In the genomic region with DNA sequence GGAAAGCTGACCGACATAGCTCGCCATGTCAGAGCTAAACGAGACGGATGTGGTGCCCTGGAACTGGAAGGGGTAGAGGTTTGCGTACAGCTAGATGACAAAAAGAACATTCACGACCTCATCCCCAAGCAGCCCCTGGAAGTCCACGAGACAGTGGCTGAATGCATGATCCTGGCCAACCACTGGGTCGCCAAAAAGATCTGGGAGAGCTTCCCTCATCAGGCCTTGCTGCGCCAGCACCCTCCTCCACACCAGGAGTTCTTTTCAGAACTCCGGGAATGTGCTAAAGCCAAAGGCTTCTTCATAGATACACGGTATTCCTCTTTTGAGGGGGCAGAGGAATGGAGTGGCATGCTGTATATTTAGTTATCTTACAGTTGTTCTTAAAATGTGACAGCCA, we compare ENCODE assay signal across 17 cellular contexts. TPM values are rescaled to one million over a fixed set of nuclear protein-coding genes. Genes with fewer than 3 reads are reported as not detected.
DNase-seq lines count a peak whose midpoint lies in the region; ATAC-seq and TF ChIP-seq lines count a peak whose summit lies in the region.
"Had no signal": no experiment of that assay in that cellular context is flagged by ENCODE, and none has a peak within 500 bp of the region (broad histone marks: within the 10 kb centered on the region; RNA-seq: fewer than 3 reads in every experiment).

No MANE protein-coding gene starts in this region.

- H3K27me3 ChIP-seq in endodermal cell (ENCODE audit: control insufficient read depth, insufficient read depth, low read length, poor library complexity, severe bottlenecking): no peaks in the 10 kb centered on the region

- no peak for DNase-seq in WTC11 (ENCODE audit: low spot score)
- DNase-seq in inferior parietal cortex (ENCODE audit: extremely low spot score): peak; percentile 28
- DNase-seq in posterior cingulate gyrus: peak in 7 of 10 donors; percentile 12 to 87 (median 34)
- no peak for DNase-seq in mucosa of gallbladder (ENCODE audit: low spot score)
- no peak for DNase-seq in natural killer cell
- no peak for DNase-seq in endothelial cell (ENCODE audit: low spot score)
- no peak for DNase-seq in endodermal cell
- DNase-seq: C1 segment of cervical spinal cord; Calu3; CD4-positive, alpha-beta memory T cell; COR-L47; DMS153; DND-41; GM23248; H9 had no signal

- H3K27me3 Mint-ChIP-seq in WTC11 (ENCODE audit: low read depth) (no peaks in the 10 kb centered on the region), natural killer cell (ENCODE audit: low read depth in 2 of 2) (no peaks in the 10 kb centered on the region), endothelial cell (ENCODE audit: unreplicated experiment) (no peaks in the 10 kb centered on the region), endodermal cell (ENCODE audit: insufficient read depth) (no peaks in the 10 kb centered on the region)
- H3K27me3 Mint-ChIP-seq: CD4-positive, alpha-beta memory T cell had no signal

- no peaks in the 10 kb centered on the region for H3K4me1 Mint-ChIP-seq in WTC11
- H3K4me1 Mint-ChIP-seq in natural killer cell: no peaks in the 10 kb centered on the region
- no peaks in the 10 kb centered on the region for H3K4me1 Mint-ChIP-seq in endothelial cell (ENCODE audit: unreplicated experiment)
- H3K4me1 Mint-ChIP-seq in endodermal cell: no peaks in the 10 kb centered on the region
- H3K4me1 Mint-ChIP-seq: CD4-positive, alpha-beta memory T cell had no signal

- H3K9me3 ChIP-seq in endodermal cell (ENCODE audit: control insufficient read depth, low read length): no peaks in the 10 kb centered on the region

- no peak for ATAC-seq in WTC11
- ATAC-seq in natural killer cell: no peak
- ATAC-seq: HCT116 had no signal

- H3K4me3 Mint-ChIP-seq in WTC11: no peak overlapping the region
- H3K4me3 Mint-ChIP-seq in natural killer cell: no peak overlapping the region
- no peak overlapping the region for H3K4me3 Mint-ChIP-seq in endothelial cell (ENCODE audit: unreplicated experiment)
- no peak overlapping the region for H3K4me3 Mint-ChIP-seq in endodermal cell
- H3K4me3 Mint-ChIP-seq: CD4-positive, alpha-beta memory T cell; H9 had no signal

- H3K9me3 Mint-ChIP-seq in WTC11: no peaks in the 10 kb centered on the region
- no peaks in the 10 kb centered on the region for H3K9me3 Mint-ChIP-seq in natural killer cell
- no peaks in the 10 kb centered on the region for H3K9me3 Mint-ChIP-seq in endothelial cell (ENCODE audit: unreplicated experiment)
- no peaks in the 10 kb centered on the region for H3K9me3 Mint-ChIP-seq in endodermal cell
- H3K9me3 Mint-ChIP-seq: CD4-positive, alpha-beta memory T cell; H9 had no signal

- TF ChIP-seq CTCF in WTC11 (IDR thresholded peaks at IDR 0.05): no peak
- TF ChIP-seq CTCF in natural killer cell (IDR thresholded peaks at IDR 0.05): no peak
- TF ChIP-seq CTCF in endothelial cell (IDR thresholded peaks at IDR 0.05; ENCODE audit: unreplicated experiment): no peak
- TF ChIP-seq CTCF in endodermal cell (conservative IDR thresholded peaks at IDR 0.05): no peak

- H3K27ac Mint-ChIP-seq in WTC11 (peak overlapping the region; percentile 20), natural killer cell (no peak overlapping the region), endothelial cell (ENCODE audit: unreplicated experiment) (no peak overlapping the region), endodermal cell (no peak overlapping the region)

- peaks cover 57% of the 10 kb centered on the region for H3K36me3 Mint-ChIP-seq in WTC11
- peaks cover 19% of the 10 kb centered on the region for H3K36me3 Mint-ChIP-seq in natural killer cell
- peaks cover 4% of the 10 kb centered on the region for H3K36me3 Mint-ChIP-seq in endothelial cell (ENCODE audit: low read depth, unreplicated experiment)
- peaks cover 50% of the 10 kb centered on the region for H3K36me3 Mint-ChIP-seq in endodermal cell (ENCODE audit: low read depth)

- H3K27ac ChIP-seq in angular gyrus (ENCODE audit: low read depth, low read length): peak overlapping the region; percentile 4
- no peak overlapping the region for H3K27ac ChIP-seq in endodermal cell (ENCODE audit: low read depth, low read length)
- H3K27ac ChIP-seq: GM23248 had no signal

- no peaks in the 10 kb centered on the region for H3K4me1 ChIP-seq in endodermal cell (ENCODE audit: control insufficient read depth, insufficient read depth, low read length)

- H3K36me3 ChIP-seq in endodermal cell (ENCODE audit: control insufficient read depth, insufficient read depth, low read length): peaks cover 52% of the 10 kb centered on the region

- CTCF ChIA-PET in WTC11 (lab: Charles Lee): no interaction called here

- no peak overlapping the region for H3K4me3 ChIP-seq in endodermal cell (ENCODE audit: low read length)
- H3K4me3 ChIP-seq: GM23248 had no signal

- 96 to 100% methylated on average over 11 of the region's 11 CpGs for WGBS in endodermal cell (ENCODE audit: insufficient coverage in 1 of 2, insufficient read length in 1 of 2), 2 experiments

- no peak overlapping the region for H3K9ac ChIP-seq in endodermal cell (ENCODE audit: extremely low read depth, low read length, poor library complexity, severe bottlenecking)
- H3K9ac ChIP-seq: GM23248 had no signal

- POLR2A ChIA-PET in WTC11 (lab: Charles Lee): no interaction called here

- intact Hi-C loops in posterior cingulate gyrus (cut with DNase I): no loop called here
- intact Hi-C loops in natural killer cell (cut with micrococcal nuclease): no loop called here

TF ChIP-seq in WTC11, 78 proteins besides CTCF, POLR2A, EP300 and RAD21 (continues in another document):
- TF ChIP-seq, protein P1, sequence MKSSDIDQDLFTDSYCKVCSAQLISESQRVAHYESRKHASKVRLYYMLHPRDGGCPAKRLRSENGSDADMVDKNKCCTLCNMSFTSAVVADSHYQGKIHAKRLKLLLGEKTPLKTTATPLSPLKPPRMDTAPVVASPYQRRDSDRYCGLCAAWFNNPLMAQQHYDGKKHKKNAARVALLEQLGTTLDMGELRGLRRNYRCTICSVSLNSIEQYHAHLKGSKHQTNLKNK (CRISPR knock-in tag; IDR thresholded peaks at IDR 0.05): no peak
- no peak for TF ChIP-seq CBFB (CRISPR knock-in tag; IDR thresholded peaks at IDR 0.05; ENCODE audit: low read depth)
- TF ChIP-seq GTF2I (CRISPR knock-in tag; conservative IDR thresholded peaks at IDR 0.05): no peak
- TF ChIP-seq AR (CRISPR knock-in tag; IDR thresholded peaks at IDR 0.05): no peak
- TF ChIP-seq ZNF416 (CRISPR knock-in tag; IDR thresholded peaks at IDR 0.05): no peak
- TF ChIP-seq ZNF425 (CRISPR knock-in tag; conservative IDR thresholded peaks at IDR 0.05): no peak

RNA-seq across cellular contexts. Expression of gene TIPIN, which starts 30.4 kb away (rescaled TPM):
- 17.6 to 22.2 TPM (median 19.2 TPM) in 3 replicates for total RNA-seq in WTC11 (2021)
- 4.0 TPM for total RNA-seq in mucosa of gallbladder
- total RNA-seq in natural killer cell: 1 to 10 TPM; 2.6 to 5.5 (median 5.3) TPM
- 17.7 TPM for total RNA-seq in endothelial cell (ENCODE audit: unreplicated experiment)
- 10 to 100 TPM; 19.7 to 25.5 TPM for total RNA-seq in endodermal cell
- polyA plus RNA-seq in endodermal cell (2013, experiment 1 of 2): 21.3 TPM
- polyA plus RNA-seq in endodermal cell (2013, experiment 2 of 2): 22.4 TPM

RNA-seq across cellular contexts. Expression of gene DIS3L, which starts 32.7 kb away (rescaled TPM):
- 32.8 to 35.4 TPM (median 32.9 TPM) in 3 replicates for total RNA-seq in WTC11 (2021)
- total RNA-seq in mucosa of gallbladder: 29.3 TPM
- total RNA-seq in natural killer cell: 10 to 100 TPM; 21.9 to 30.6 (median 28.3) TPM
- 13.1 TPM for total RNA-seq in endothelial cell (ENCODE audit: unreplicated experiment)
- total RNA-seq in endodermal cell: 10 to 100 TPM; 26.3 to 38.4 TPM
- 15.9 TPM for polyA plus RNA-seq in endodermal cell (2013, experiment 1 of 2)
- 13.6 TPM for polyA plus RNA-seq in endodermal cell (2013, experiment 2 of 2)

Comparison
In these comparisons a context has a peak if more than half of its experiments do, and no peak if none do; other contexts are left out.
1. DNase-seq: peak in inferior parietal cortex (single experiment) and posterior cingulate gyrus (7 of 10); none in WTC11 (single experiment), mucosa of gallbladder (single experiment), natural killer cell (single experiment), endothelial cell (single experiment) and endodermal cell (single experiment).